9 cellular contexts compared by ENCODE assay signal in genomic region chr7:97072025-97072424, GRCh38. TPM values are rescaled to one million over a fixed set of nuclear protein-coding genes. Genes with fewer than 3 reads are reported as not detected.
"Had no signal": no experiment of that assay in that cellular context is flagged by ENCODE, and none has a peak within 500 bp of the region (broad histone marks: within the 10 kb centered on the region; RNA-seq: fewer than 3 reads in every experiment).

No MANE protein-coding gene starts in this region.

RNA-seq across cellular contexts. Expression of gene DLX5, which starts 47.4 kb away (rescaled TPM):
- total RNA-seq: activated CD4-positive, alpha-beta memory T cell treated with anti-CD3 and anti-CD28 coated beads, Interleukin-2, amount 10 ng/mL, durations not matched to agents 7 days and 5 days; activated CD4-positive, alpha-beta T cell treated with anti-CD3 and anti-CD28 coated beads for 36 hours; activated CD4-positive, alpha-beta T cell treated with anti-CD3 and anti-CD28 coated beads, Interleukin-2, amount 10 ng/mL, durations not matched to agents 7 days and 5 days; activated CD8-positive, alpha-beta memory T cell treated with anti-CD3 and anti-CD28 coated beads, Interleukin-2, amount 10 ng/mL, durations not matched to agents 7 days and 5 days; activated CD8-positive, alpha-beta T cell treated with anti-CD3 and anti-CD28 coated beads, Interleukin-2, amount 10 ng/mL, durations not matched to agents 7 days and 5 days; activated T-helper 2 cell treated with anti-CD3 and anti-CD28 coated beads, Interferon-gamma antibody, Interleukin-2, Interleukin-4, amounts not matched to agents 10 μg/mL and 5 μg/mL and 100 μg/mL, durations not matched to agents 14 hours and 24 hours and 36 hours; body of pancreas; breast epithelium; cerebellum had no signal
